In genomic region chr12:76505050-76505449, GRCh38 we compare ENCODE assay signal across 8 cellular contexts.
"Had no signal": no experiment of that assay in that cellular context is flagged by ENCODE, and none has a peak within 500 bp of the region (broad histone marks: within the 10 kb centered on the region; RNA-seq: fewer than 3 reads in every experiment).

No MANE protein-coding gene starts in this region.

- H2AFZ ChIP-seq: GM23338 had no signal

- H3K4me3 Mint-ChIP-seq: GM23338, H9, HFFc6 had no signal

- DNase-seq: H9, HCEC 1CT, HFFc6, IMR-90, KG1 had no signal

- H3K4me2 ChIP-seq: GM23338 had no signal

- H3K4me3 ChIP-seq: GM23338, K562 had no signal

- H3K9me3 Mint-ChIP-seq: GM23338, H9, HFFc6 had no signal

- H3K27ac ChIP-seq: HL-60 had no signal

- H3K27ac Mint-ChIP-seq: GM23338, HFFc6 had no signal

- ATAC-seq: GM23338, K562 had no signal
